In genomic region chr17:28471127-28471453, GRCh38 we compare ENCODE assay signal across 18 cellular contexts. TPM values are rescaled to one million over a fixed set of nuclear protein-coding genes. Genes with fewer than 3 reads are reported as not detected.
DNase-seq lines count a peak whose midpoint lies in the region; ATAC-seq and TF ChIP-seq lines count a peak whose summit lies in the region.
"Had no signal": no experiment of that assay in that cellular context is flagged by ENCODE, and none has a peak within 500 bp of the region (broad histone marks: within the 10 kb centered on the region; RNA-seq: fewer than 3 reads in every experiment).

No MANE protein-coding gene starts in this region.

- H3K9me3 ChIP-seq in breast epithelium, result no peaks in the 10 kb centered on the region
- H3K9me3 ChIP-seq in WERI-Rb-1 (ENCODE audit: severe bottlenecking), result no peaks in the 10 kb centered on the region
- no peaks in the 10 kb centered on the region for H3K9me3 ChIP-seq in ovary
- H3K9me3 ChIP-seq: A549 had no signal

- intact Hi-C loops in breast epithelium (cut with DNase I; ENCODE audit: low total_unique reads), result no loop called here
- intact Hi-C loops in MCF 10A (cut with micrococcal nuclease), result no loop called here
- intact Hi-C loops in ovary (cut with DNase I), result no loop called here

- H3K27ac Mint-ChIP-seq in MCF 10A (ENCODE audit: low read depth, unreplicated experiment), result no peak overlapping the region

- TF ChIP-seq POLR2A in breast epithelium (IDR thresholded peaks at IDR 0.05) (no peak), ovary (IDR thresholded peaks at IDR 0.05) (no peak)

- H3K36me3 Mint-ChIP-seq in MCF 10A (ENCODE audit: insufficient read depth, unreplicated experiment), result no peaks in the 10 kb centered on the region

- DNase-seq in breast epithelium (ENCODE audit: low spot score in 2 of 2), result peak in 1 of 2 donors; percentile 49
- no peak for DNase-seq in MCF 10A (ENCODE audit: unreplicated experiment)
- no peak for DNase-seq in WERI-Rb-1
- peak; percentile 8 for DNase-seq in left lobe of liver (ENCODE audit: low spot score)
- no peak for DNase-seq in NCI-H1092 (lab: John Stamatoyannopoulos, UW)
- no peak for DNase-seq in ovary
- DNase-seq: C1 segment of cervical spinal cord, DMS153, GOT3, NCI-H1105 treated with DMSO at 0.1 percent for 48 hours, NCI-H1694 treated with DMSO at 0.1 percent for 48 hours, NCI-H446 treated with DMSO at 0.1 percent for 48 hours, NCI-H748 treated with DMSO at 0.1 percent for 48 hours, RPMI8226, SIG-M5 had no signal

- no peaks in the 10 kb centered on the region for H3K27me3 ChIP-seq in breast epithelium
- no peaks in the 10 kb centered on the region for H3K27me3 ChIP-seq in WERI-Rb-1 (ENCODE audit: insufficient read depth, low read depth, severe bottlenecking)
- no peaks in the 10 kb centered on the region for H3K27me3 ChIP-seq in ovary

- peaks cover 19% of the 10 kb centered on the region for H3K4me1 Mint-ChIP-seq in MCF 10A (ENCODE audit: insufficient read depth, unreplicated experiment)

- no peak overlapping the region for H3K4me3 ChIP-seq in breast epithelium
- no peak overlapping the region for H3K4me3 ChIP-seq in WERI-Rb-1 (ENCODE audit: low read depth, low read length)
- no peak overlapping the region for H3K4me3 ChIP-seq in ovary
- H3K4me3 ChIP-seq: A549 had no signal

- TF ChIP-seq EP300 in ovary (IDR thresholded peaks at IDR 0.05), result no peak

- no peak overlapping the region for H3K4me3 Mint-ChIP-seq in MCF 10A (ENCODE audit: unreplicated experiment)

- peaks cover 3% of the 10 kb centered on the region for H3K27me3 Mint-ChIP-seq in MCF 10A (ENCODE audit: insufficient read depth, unreplicated experiment)

- ATAC-seq in left lobe of liver, result no peak
- no peak for ATAC-seq in HG03175 (IDR thresholded peaks at IDR 0.05; ENCODE audit: unreplicated experiment)
- ATAC-seq: HepG2 had no signal

- CTCF ChIA-PET in MCF 10A (lab: Yijun Ruan, JAX), result interaction anchor here (0.6 to 2.8 kb wide), 2 partner anchors 16 to 63 kb away, joined by 4 to 5 read pairs; no protein-coding TSS in a partner anchor

- H3K36me3 ChIP-seq in breast epithelium (no peaks in the 10 kb centered on the region), WERI-Rb-1 (no peaks in the 10 kb centered on the region), ovary (no peaks in the 10 kb centered on the region)

- WGBS in ovary, 3 donors, result 67 to 76% (median 73%) methylated on average over 1 of the region's 1 CpG

- H3K9me3 Mint-ChIP-seq in MCF 10A (ENCODE audit: unreplicated experiment), result no peaks in the 10 kb centered on the region

- H3K27ac ChIP-seq in breast epithelium (peak overlapping the region; percentile 85), WERI-Rb-1 (peak overlapping the region; percentile 34), ovary (no peak overlapping the region)
- H3K27ac ChIP-seq: A549 had no signal

- TF ChIP-seq CTCF in breast epithelium (IDR thresholded peaks at IDR 0.05) (no peak), MCF 10A (IDR thresholded peaks at IDR 0.05; ENCODE audit: unreplicated experiment) (no peak), WERI-Rb-1 (IDR thresholded peaks at IDR 0.05; ENCODE audit: low read depth, low read length) (no peak), ovary (IDR thresholded peaks at IDR 0.05) (no peak)

- POLR2A ChIA-PET in MCF 10A (lab: Yijun Ruan, JAX), result interaction anchor here (0.6 to 1.4 kb wide), 3 partner anchors 20 to 91 kb away, joined by 3 to 4 read pairs (median 3); no protein-coding TSS in a partner anchor

- BruUV-seq in MCF 10A (replicated peaks; lab: Mats Ljungman, UMichigan), result no TSS peak

- H3K4me1 ChIP-seq in breast epithelium, result peaks cover 0 to 35% of the 10 kb centered on the region in 2 donors
- no peaks in the 10 kb centered on the region for H3K4me1 ChIP-seq in ovary (ENCODE audit: insufficient read depth)

RNA-seq across cellular contexts. Expression of gene SLC13A2, which starts 2.4 kb away (rescaled TPM):
- total RNA-seq in breast epithelium, result 1 to 10 TPM in 1 of 3 donors, under 1 TPM in 1, not detected in 1; 0.66 to 4.0 TPM
- not detected in 2 replicates for total RNA-seq in MCF 10A (2022)
- 0.55 TPM for total RNA-seq in left lobe of liver
- under 1 TPM in 1 of 7 donors, not detected in 6; 0.95 TPM for total RNA-seq in ovary
- not detected for polyA plus RNA-seq in ovary
- total RNA-seq: HepG2 had no signal

RNA-seq across cellular contexts. Expression of gene FOXN1, which starts 35.1 kb away (rescaled TPM):
- total RNA-seq in breast epithelium (under 1 TPM in 1 of 3 donors, not detected in 2; 0.29 TPM), MCF 10A (2022) (not detected in 2 replicates), left lobe of liver (not detected), ovary (not detected)
- polyA plus RNA-seq in ovary, result not detected
- total RNA-seq: HepG2 had no signal
- polyA plus RNA-seq: A549 had no signal

Comparison
In these comparisons a context has a peak if more than half of its experiments do, and no peak if none do; other contexts are left out.
1. H3K27ac ChIP-seq: peak in breast epithelium (2 of 2) and WERI-Rb-1 (single experiment); none in ovary (0 of 2).